ENCODE assay signal across 34 cellular contexts in the genomic region with DNA sequence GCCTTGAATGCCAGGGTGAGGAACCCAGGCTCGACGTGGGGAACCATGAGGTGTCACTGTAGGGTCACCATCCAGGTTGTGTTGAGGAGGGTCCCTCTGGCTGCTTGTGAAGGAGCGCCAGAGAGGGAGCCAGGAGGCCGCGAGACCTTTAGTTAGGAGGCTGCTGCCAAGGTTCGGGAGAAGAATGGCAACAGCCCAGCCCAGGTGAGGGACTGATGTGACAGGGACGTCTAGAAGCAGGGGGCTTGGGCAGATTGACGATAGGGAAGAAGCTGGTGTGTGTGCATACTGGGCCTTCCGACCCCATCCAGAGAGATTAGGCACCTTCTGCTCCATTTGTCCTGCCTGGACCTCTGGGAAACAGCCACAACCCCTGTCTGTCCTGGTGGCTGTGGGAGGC.
"Had no signal": no experiment of that assay in that cellular context is flagged by ENCODE, and none has a peak within 500 bp of the region (broad histone marks: within the 10 kb centered on the region; RNA-seq: fewer than 3 reads in every experiment).

No MANE protein-coding gene starts in this region.

- H3K36me3 Mint-ChIP-seq: activated CD4-positive, alpha-beta memory T cell treated with anti-CD3 and anti-CD28 coated beads for 36 hours; activated naive CD8-positive, alpha-beta T cell treated with anti-CD3 and anti-CD28 coated beads for 36 hours had no signal

- H3K4me3 ChIP-seq: Peyer's patch had no signal

- H3K4me1 ChIP-seq: Peyer's patch had no signal

- H3K36me3 ChIP-seq: brain microvascular endothelial cell, Peyer's patch had no signal

- DNase-seq: activated B cell treated with CpG ODN at 0.5 μM for 24 hours; activated CD4-positive, alpha-beta memory T cell treated with anti-CD3 and anti-CD28 coated beads for 36 hours; activated CD4-positive, alpha-beta T cell treated with anti-CD3 and anti-CD28 coated beads for 4 hours; activated CD4-positive, alpha-beta T cell treated with anti-CD3 and anti-CD28 coated beads, Interleukin-2, amount 50 U/mL, for 1 hour; activated CD4-positive, CD25-positive, alpha-beta regulatory T cell treated with anti-CD3 and anti-CD28 coated beads, Interleukin-2, amount 50 U/mL, for 72 hours; activated CD8-positive, alpha-beta memory T cell treated with anti-CD3 and anti-CD28 coated beads, Interleukin-2, amount 50 U/mL, for 4 hours; activated effector memory CD4-positive, alpha-beta T cell treated with Interleukin-2 at 50 U/mL for 16 hours; activated naive CD4-positive, alpha-beta T cell; activated naive CD4-positive, alpha-beta T cell treated with anti-CD3 and anti-CD28 coated beads, Interleukin-2, amount 50 U/mL, for 16 hours; activated naive CD8-positive, alpha-beta T cell treated with anti-CD3 and anti-CD28 coated beads for 36 hours; activated T-cell treated with anti-CD3 and anti-CD28 coated beads for 4 hours; activated T-cell treated with anti-CD3 and anti-CD28 coated beads, Interleukin-2, amount 50 U/mL, for 48 hours; amniotic stem cell; aorta; brain microvascular endothelial cell; Karpas-422; KBM-7; NCI-H1105; NCI-H1417 treated with DMSO at 0.1 percent for 48 hours; NCI-H187 treated with DMSO at 0.1 percent for 48 hours; NCI-H2081 treated with DMSO at 0.1 percent for 48 hours; NCI-H226; NCI-H446 treated with DMSO at 0.1 percent for 48 hours; NCI-H524; NK-92 treated with Interleukin-12 subunit alpha and Interleukin-12 subunit beta, amount 100 ng/mL, for 24 hours; PC-3; Peyer's patch; RPMI8226; SW 1271; T-helper 1 cell; T-helper 2 cell; T-helper 9 cell had no signal

- ATAC-seq: PC-3 had no signal

- H3K4me1 Mint-ChIP-seq: activated naive CD8-positive, alpha-beta T cell treated with anti-CD3 and anti-CD28 coated beads for 36 hours; central memory CD8-positive, alpha-beta T cell had no signal

- H3K9me3 ChIP-seq: Peyer's patch had no signal

- H3K4me3 Mint-ChIP-seq: activated B cell treated with CpG ODN at 0.5 μM for 24 hours; activated CD4-positive, alpha-beta memory T cell treated with anti-CD3 and anti-CD28 coated beads for 36 hours; activated naive CD8-positive, alpha-beta T cell treated with anti-CD3 and anti-CD28 coated beads for 36 hours; central memory CD8-positive, alpha-beta T cell had no signal

- H3K27ac Mint-ChIP-seq: activated B cell treated with CpG ODN at 0.5 μM for 24 hours; activated CD4-positive, alpha-beta memory T cell treated with anti-CD3 and anti-CD28 coated beads for 36 hours; activated naive CD8-positive, alpha-beta T cell treated with anti-CD3 and anti-CD28 coated beads for 36 hours had no signal

- H3K27me3 Mint-ChIP-seq: activated B cell treated with CpG ODN at 0.5 μM for 24 hours; activated CD4-positive, alpha-beta memory T cell treated with anti-CD3 and anti-CD28 coated beads for 36 hours; activated naive CD8-positive, alpha-beta T cell treated with anti-CD3 and anti-CD28 coated beads for 36 hours; central memory CD8-positive, alpha-beta T cell had no signal

- H3K9me3 Mint-ChIP-seq: activated B cell treated with CpG ODN at 0.5 μM for 24 hours; activated CD4-positive, alpha-beta memory T cell treated with anti-CD3 and anti-CD28 coated beads for 36 hours; central memory CD8-positive, alpha-beta T cell had no signal

- H3K27me3 ChIP-seq: brain microvascular endothelial cell, Peyer's patch had no signal

- H3K27ac ChIP-seq: brain microvascular endothelial cell, Peyer's patch, VCaP had no signal
